ENCODE assay signal across 35 cellular contexts in genomic region chrX:153433781-153434285, GRCh38. TPM values are rescaled to one million over a fixed set of nuclear protein-coding genes. Genes with fewer than 3 reads are reported as not detected.
"Had no signal": no experiment of that assay in that cellular context is flagged by ENCODE, and none has a peak within 500 bp of the region (broad histone marks: within the 10 kb centered on the region; RNA-seq: fewer than 3 reads in every experiment).

No MANE protein-coding gene starts in this region.

- H3K4me1 Mint-ChIP-seq: activated B cell treated with CpG ODN at 0.5 μM for 24 hours; activated CD4-positive, alpha-beta T cell treated with anti-CD3 and anti-CD28 coated beads, Interleukin-2, amount 10 ng/mL, durations not matched to agents 24 days and 14 days; activated naive CD8-positive, alpha-beta T cell treated with anti-CD3 and anti-CD28 coated beads for 36 hours; brain; central memory CD8-positive, alpha-beta T cell had no signal

- H3K4me3 ChIP-seq: ascending aorta, cardiac muscle cell had no signal

- H3K4me3 Mint-ChIP-seq: activated B cell treated with CpG ODN at 0.5 μM for 24 hours; activated CD4-positive, alpha-beta memory T cell treated with anti-CD3 and anti-CD28 coated beads for 36 hours; activated CD4-positive, alpha-beta T cell treated with anti-CD3 and anti-CD28 coated beads, Interleukin-2, amount 10 ng/mL, durations not matched to agents 24 days and 14 days; activated CD8-positive, alpha-beta T cell treated with anti-CD3 and anti-CD28 coated beads for 36 hours; activated naive CD8-positive, alpha-beta T cell treated with anti-CD3 and anti-CD28 coated beads for 36 hours; brain; central memory CD8-positive, alpha-beta T cell; T-helper 1 cell treated with Interleukin-12 subunit alpha and Interleukin-12 subunit beta and Interleukin-4 antibody, amounts not matched to agents 30 μg/mL and 1 μg/mL, for 36 hours; T-helper 2 cell treated with Interferon-gamma antibody and Interleukin-4, amounts not matched to agents 5 μg/mL and 100 μg/mL, for 36 hours had no signal

- H3K27ac ChIP-seq: ascending aorta, cardiac muscle cell, VCaP had no signal

- DNase-seq: activated B cell treated with CpG ODN at 0.5 μM for 24 hours; activated CD4-positive, alpha-beta memory T cell treated with anti-CD3 and anti-CD28 coated beads for 36 hours; activated CD4-positive, alpha-beta T cell treated with anti-CD3 and anti-CD28 coated beads for 4 hours; activated CD4-positive, alpha-beta T cell treated with anti-CD3 and anti-CD28 coated beads, Interleukin-2, amount 10 ng/mL, durations not matched to agents 24 days and 14 days; activated CD4-positive, alpha-beta T cell treated with anti-CD3 and anti-CD28 coated beads, Interleukin-2, amount 50 U/mL, for 1 hour; activated CD4-positive, alpha-beta T cell treated with anti-CD3 and anti-CD28 coated beads, Interleukin-2, amount 50 U/mL, for 4 hours; activated CD4-positive, CD25-positive, alpha-beta regulatory T cell treated with anti-CD3 and anti-CD28 coated beads, Interleukin-2, amount 50 U/mL, for 72 hours; activated CD8-positive, alpha-beta memory T cell treated with anti-CD3 and anti-CD28 coated beads, Interleukin-2, amount 50 U/mL, for 4 hours; activated CD8-positive, alpha-beta T cell treated with anti-CD3 and anti-CD28 coated beads for 36 hours; activated effector memory CD4-positive, alpha-beta T cell treated with Interleukin-2 at 50 U/mL for 16 hours; activated gamma-delta T cell; activated naive CD4-positive, alpha-beta T cell treated with anti-CD3 and anti-CD28 coated beads, Interleukin-2, amount 50 U/mL, for 16 hours; activated naive CD4-positive, alpha-beta T cell treated with Interleukin-2 at 50 U/mL for 16 hours; activated naive CD8-positive, alpha-beta T cell treated with anti-CD3 and anti-CD28 coated beads for 36 hours; activated T-cell treated with anti-CD3 and anti-CD28 coated beads for 4 hours; activated T-cell treated with anti-CD3 and anti-CD28 coated beads, Interleukin-2, amount 50 U/mL, for 1 hour; activated T-cell treated with anti-CD3 and anti-CD28 coated beads, Interleukin-2, amount 50 U/mL, for 48 hours; amygdala; anterior cingulate cortex; caudate nucleus; cerebellar nuclear complex; T-helper 1 cell; T-helper 2 cell; T-helper 9 cell had no signal

- H3K4me1 ChIP-seq: ascending aorta had no signal

- H3K27me3 Mint-ChIP-seq: activated naive CD8-positive, alpha-beta T cell treated with anti-CD3 and anti-CD28 coated beads for 36 hours; brain had no signal

- H3K9me3 Mint-ChIP-seq: activated CD4-positive, alpha-beta memory T cell treated with anti-CD3 and anti-CD28 coated beads for 36 hours; activated CD4-positive, alpha-beta T cell treated with anti-CD3 and anti-CD28 coated beads, Interleukin-2, amount 10 ng/mL, durations not matched to agents 24 days and 14 days; activated CD8-positive, alpha-beta T cell treated with anti-CD3 and anti-CD28 coated beads for 36 hours; activated naive CD4-positive, alpha-beta T cell treated with anti-CD3 and anti-CD28 coated beads, Interleukin-2, amount 50 U/mL, for 72 hours; activated naive CD8-positive, alpha-beta T cell treated with anti-CD3 and anti-CD28 coated beads for 36 hours; central memory CD8-positive, alpha-beta T cell; T-helper 2 cell treated with Interferon-gamma antibody and Interleukin-4, amounts not matched to agents 5 μg/mL and 100 μg/mL, for 36 hours had no signal

- H3K27me3 ChIP-seq: ascending aorta, cardiac muscle cell had no signal

- H3K36me3 ChIP-seq: ascending aorta, cardiac muscle cell had no signal

- H3K27ac Mint-ChIP-seq: activated B cell treated with CpG ODN at 0.5 μM for 24 hours; activated CD4-positive, alpha-beta memory T cell treated with anti-CD3 and anti-CD28 coated beads for 36 hours; activated CD4-positive, alpha-beta T cell treated with anti-CD3 and anti-CD28 coated beads, Interleukin-2, amount 10 ng/mL, durations not matched to agents 24 days and 14 days; activated CD8-positive, alpha-beta T cell treated with anti-CD3 and anti-CD28 coated beads for 36 hours; activated naive CD4-positive, alpha-beta T cell treated with anti-CD3 and anti-CD28 coated beads, Interleukin-2, amount 50 U/mL, for 72 hours; activated naive CD8-positive, alpha-beta T cell treated with anti-CD3 and anti-CD28 coated beads for 36 hours; activated T-helper 2 cell treated with anti-CD3 and anti-CD28 coated beads, Interferon-gamma antibody, Interleukin-2, Interleukin-4, amounts not matched to agents 10 μg/mL and 5 μg/mL and 100 μg/mL, durations not matched to agents 14 hours and 24 hours and 36 hours; brain; T-helper 1 cell treated with Interleukin-12 subunit alpha and Interleukin-12 subunit beta and Interleukin-4 antibody, amounts not matched to agents 30 μg/mL and 1 μg/mL, for 36 hours; T-helper 2 cell treated with Interferon-gamma antibody and Interleukin-4, amounts not matched to agents 5 μg/mL and 100 μg/mL, for 36 hours had no signal

- H3K36me3 Mint-ChIP-seq: activated CD4-positive, alpha-beta memory T cell treated with anti-CD3 and anti-CD28 coated beads for 36 hours; activated naive CD4-positive, alpha-beta T cell treated with anti-CD3 and anti-CD28 coated beads, Interleukin-2, amount 50 U/mL, for 72 hours; activated naive CD8-positive, alpha-beta T cell treated with anti-CD3 and anti-CD28 coated beads for 36 hours; brain had no signal

RNA-seq across cellular contexts. Expression of gene TREX2, which starts 12.0 kb away (rescaled TPM):
- polyA plus RNA-seq: cardiac muscle cell had no signal

RNA-seq across cellular contexts. Expression of gene ZFP92, which starts 22.6 kb away (rescaled TPM):
- polyA plus RNA-seq: cardiac muscle cell had no signal

RNA-seq across cellular contexts. Expression of gene PNMA6E, which starts 32.7 kb away (rescaled TPM):
- total RNA-seq: activated B cell treated with CpG ODN at 0.5 μM for 24 hours; activated CD4-positive, alpha-beta memory T cell treated with anti-CD3 and anti-CD28 coated beads for 36 hours; activated CD4-positive, alpha-beta T cell treated with anti-CD3 and anti-CD28 coated beads, Interleukin-2, amount 10 ng/mL, durations not matched to agents 24 days and 14 days; activated CD8-positive, alpha-beta memory T cell treated with anti-CD3 and anti-CD28 coated beads for 36 hours; activated CD8-positive, alpha-beta T cell treated with anti-CD3 and anti-CD28 coated beads for 36 hours; activated naive CD4-positive, alpha-beta T cell treated with anti-CD3 and anti-CD28 coated beads, Interleukin-2, amount 50 U/mL, for 72 hours; activated naive CD8-positive, alpha-beta T cell treated with anti-CD3 and anti-CD28 coated beads for 36 hours; activated T-helper 2 cell treated with anti-CD3 and anti-CD28 coated beads, Interferon-gamma antibody, Interleukin-2, Interleukin-4, amounts not matched to agents 10 μg/mL and 5 μg/mL and 100 μg/mL, durations not matched to agents 14 hours and 24 hours and 36 hours; ascending aorta; bronchial epithelial cell had no signal
- polyA plus RNA-seq: cardiac muscle cell had no signal
